22 cellular contexts compared by ENCODE assay signal in the genomic region with DNA sequence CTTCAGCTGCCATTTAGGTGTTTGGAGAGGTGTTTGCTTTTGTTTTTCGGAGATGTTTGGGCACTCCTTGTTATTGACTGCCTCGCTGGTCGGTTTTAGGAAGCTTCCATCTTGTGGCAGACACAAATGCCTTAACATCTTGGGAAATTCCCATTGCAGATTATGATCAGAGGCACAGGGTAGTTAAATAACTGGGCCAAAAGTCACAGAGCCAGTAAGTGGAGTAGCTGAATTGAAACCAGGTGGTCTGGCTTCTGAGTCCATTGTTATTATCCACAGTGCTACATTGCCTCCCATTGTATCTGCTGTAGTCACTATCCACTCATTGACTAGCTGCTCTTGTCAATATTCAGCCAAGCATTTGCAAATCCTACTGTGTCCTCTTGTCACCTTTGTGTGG.
DNase-seq lines count a peak whose midpoint lies in the region; ATAC-seq, FAIRE-seq and TF ChIP-seq lines count a peak whose summit lies in the region.
"Had no signal": no experiment of that assay in that cellular context is flagged by ENCODE, and none has a peak within 500 bp of the region (broad histone marks: within the 10 kb centered on the region; RNA-seq: fewer than 3 reads in every experiment).

No MANE protein-coding gene starts in this region.

- intact Hi-C loops in esophagus muscularis mucosa (cut with DNase I) = no loop called here

- H3K4me3 ChIP-seq in AG10803 (ENCODE audit: low read length) = no peak overlapping the region
- no peak overlapping the region for H3K4me3 ChIP-seq in esophagus muscularis mucosa
- H3K4me3 ChIP-seq: A549 had no signal

- no peak overlapping the region for H3K27ac ChIP-seq in esophagus muscularis mucosa (replicated peaks in 1 of 4)
- H3K27ac ChIP-seq: 22Rv1, A549 had no signal

- peak; percentile 14 for DNase-seq in AG10803 (ENCODE audit: low read depth)
- peak; percentile 36 for DNase-seq in EH (ENCODE audit: low read depth)
- DNase-seq in SK-N-DZ (ENCODE audit: low spot score) = peak; percentile 40
- DNase-seq in esophagus muscularis mucosa (ENCODE audit: extremely low spot score) = peak; percentile 55
- DNase-seq in frontal cortex (ENCODE audit: low spot score in 2 of 2) = no peak
- no peak for DNase-seq in NK-92 (lab: John Stamatoyannopoulos, UW; ENCODE audit: unreplicated experiment)
- DNase-seq: C1 segment of cervical spinal cord; CD4-positive, alpha-beta T cell; DMS153; DMS79; EL; H9; KBM-7 had no signal

- H3K9me3 ChIP-seq in esophagus muscularis mucosa = no peaks in the 10 kb centered on the region
- H3K9me3 ChIP-seq: A549 had no signal

- WGBS in esophagus muscularis mucosa = 74% methylated on average over 3 of the region's 3 CpGs

- H3K4me1 ChIP-seq in esophagus muscularis mucosa = no peaks in the 10 kb centered on the region
- H3K4me1 ChIP-seq: A549 had no signal

- no peaks in the 10 kb centered on the region for H3K36me3 ChIP-seq in esophagus muscularis mucosa

- H3K27me3 ChIP-seq in esophagus muscularis mucosa = no peaks in the 10 kb centered on the region

- FAIRE-seq in frontal cortex (lab: Jason Lieb, UNC) = no peak
- FAIRE-seq: A549, G401.6, GM12891, GM18507, H1, HepG2 had no signal

- no peak for TF ChIP-seq CTCF in AG10803 (conservative IDR thresholded peaks at IDR 0.05; ENCODE audit: low read length)
- no peak for TF ChIP-seq CTCF in esophagus muscularis mucosa (IDR thresholded peaks at IDR 0.05)

- no peak for TF ChIP-seq POLR2A in esophagus muscularis mucosa (IDR thresholded peaks at IDR 0.05; ENCODE audit: low read depth)

- no peak for TF ChIP-seq EP300 in esophagus muscularis mucosa (IDR thresholded peaks at IDR 0.05)

- ATAC-seq in GM21825 (IDR thresholded peaks at IDR 0.05; ENCODE audit: unreplicated experiment) (no peak), GM21723 (IDR thresholded peaks at IDR 0.05; ENCODE audit: unreplicated experiment) (no peak)
- ATAC-seq: A549, HepG2 had no signal

Comparison
In these comparisons a context has a peak if more than half of its experiments do, and no peak if none do; other contexts are left out.
1. DNase-seq: peak in AG10803 (single experiment), EH (single experiment), SK-N-DZ (single experiment) and esophagus muscularis mucosa (single experiment); none in frontal cortex (0 of 2) and NK-92 (single experiment).